Comparison of ENCODE assay signal across 10 cellular contexts in the genomic region with DNA sequence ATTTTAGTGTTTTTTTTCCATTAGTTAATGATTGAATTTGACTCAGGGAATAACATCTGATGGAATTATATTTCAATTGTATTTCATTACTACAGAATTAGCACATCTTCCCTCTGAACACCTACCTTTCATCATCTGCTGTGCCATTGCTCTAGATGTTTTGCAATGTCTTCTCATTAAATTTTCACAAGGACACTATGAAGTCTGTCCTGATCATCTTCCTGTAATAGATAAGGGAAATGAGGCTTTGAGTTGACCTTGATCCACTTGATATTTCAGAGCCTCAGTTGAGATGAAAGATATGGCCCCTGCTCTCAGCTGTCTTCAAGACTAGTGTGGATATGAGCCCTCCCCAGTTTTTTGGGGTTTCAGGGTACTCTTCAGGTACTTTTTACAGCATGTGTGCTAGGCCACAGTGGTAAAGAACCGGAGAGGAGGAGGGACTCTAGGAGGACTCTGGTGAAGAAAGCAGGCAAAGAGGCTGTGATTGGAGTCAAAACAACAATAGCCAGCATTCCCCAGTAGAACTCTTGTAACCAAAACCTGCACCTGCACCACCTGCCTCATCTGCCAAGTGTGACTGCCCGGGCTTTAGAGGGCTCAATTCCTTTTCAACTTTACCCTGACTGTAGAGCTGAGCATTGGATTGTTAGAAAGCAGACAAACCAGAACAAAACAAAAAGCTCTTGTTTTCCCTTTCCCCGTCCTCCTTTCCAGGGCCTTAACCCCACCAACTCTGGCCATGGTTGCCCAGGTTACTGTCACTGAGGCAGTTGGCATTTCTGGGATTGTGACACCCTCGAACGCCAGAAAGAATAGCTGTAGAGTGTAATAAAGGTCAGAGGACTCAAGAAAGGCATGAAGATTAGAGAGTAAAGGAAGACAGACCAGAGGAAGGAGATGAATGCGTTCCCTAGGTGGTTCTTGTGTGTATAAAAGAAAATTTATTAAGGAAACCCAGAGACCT. TPM values are rescaled to one million over a fixed set of nuclear protein-coding genes. Genes with fewer than 3 reads are reported as not detected.
DNase-seq lines count a peak whose midpoint lies in the region; ATAC-seq and TF ChIP-seq lines count a peak whose summit lies in the region.
"Had no signal": no experiment of that assay in that cellular context is flagged by ENCODE, and none has a peak within 500 bp of the region (broad histone marks: within the 10 kb centered on the region; RNA-seq: fewer than 3 reads in every experiment).

No MANE protein-coding gene starts in this region.

- no peak overlapping the region for H4K91ac ChIP-seq in neuronal stem cell (ENCODE audit: low read depth, low read length, poor library complexity)

- no peak overlapping the region for H3K9ac ChIP-seq in neuronal stem cell (ENCODE audit: low read depth, low read length, poor library complexity)

- TF ChIP-seq CTCF in PC-9 (conservative IDR thresholded peaks at IDR 0.05), result no peak

- peaks cover 7% of the 10 kb centered on the region; the same call in 1 of the 2 replicates for H4K20me1 ChIP-seq in PC-9 (ENCODE audit: insufficient read depth)

- H3K23ac ChIP-seq in neuronal stem cell (ENCODE audit: low read depth, low read length, poor library complexity), result no peak overlapping the region

- peaks cover 10% of the 10 kb centered on the region; the same call in 1 of the 2 replicates for H3K79me2 ChIP-seq in PC-9 (ENCODE audit: low read depth)

- no peak overlapping the region for H2BK120ac ChIP-seq in neuronal stem cell (ENCODE audit: low read depth, low read length)

- H3K4me3 ChIP-seq in PC-9 (no peak overlapping the region), neuronal stem cell (ENCODE audit: low read length in 2 of 2) (no peak overlapping the region)

- H3K27me3 ChIP-seq in PC-9 (ENCODE audit: insufficient read depth, low read depth), result no peaks in the 10 kb centered on the region
- no peaks in the 10 kb centered on the region for H3K27me3 ChIP-seq in neuronal stem cell (ENCODE audit: control insufficient read depth in 3 of 3, insufficient read depth in 3 of 3, low read depth in 1 of 3, low read length in 3 of 3)
- H3K27me3 ChIP-seq: brain microvascular endothelial cell had no signal

- BruUV-seq in PC-9 (replicated peaks; lab: Mats Ljungman, UMichigan), result no TSS peak

- H3K36me3 ChIP-seq in PC-9 (ENCODE audit: low read depth), result peaks cover 45% of the 10 kb centered on the region
- H3K36me3 ChIP-seq in neuronal stem cell (replicated peaks in 1 of 2; ENCODE audit: control insufficient read depth in 2 of 2, insufficient read depth in 2 of 2, low read length in 2 of 2), result peaks cover 3 to 60% of the 10 kb centered on the region in 2 donors

- H2BK12ac ChIP-seq in neuronal stem cell (ENCODE audit: low read length), result no peak overlapping the region

- H3K4me1 ChIP-seq in PC-9 (replicated peaks; ENCODE audit: insufficient read depth) (no peaks in the 10 kb centered on the region), neuronal stem cell (ENCODE audit: control insufficient read depth in 2 of 2, insufficient read depth in 1 of 2, low read depth in 1 of 2, low read length in 2 of 2) (peaks cover 0 to 14% of the 10 kb centered on the region in 2 donors)

- no peak overlapping the region for H4K8ac ChIP-seq in neuronal stem cell (ENCODE audit: low read depth, low read length)

- no peaks in the 10 kb centered on the region for H3K9me2 ChIP-seq in PC-9 (ENCODE audit: insufficient read depth)

- no peak overlapping the region for H2AFZ ChIP-seq in PC-9
- peak overlapping the region; percentile 41 for H2AFZ ChIP-seq in neuronal stem cell (ENCODE audit: low read length)

- DNase-seq in DMS79 treated with DMSO at 0.1 percent for 48 hours (lab: John Stamatoyannopoulos, UW), result peak; percentile 8
- DNase-seq in DMS79 (lab: John Stamatoyannopoulos, UW), result no peak
- no peak for DNase-seq in PC-9
- peak in 25 of 42 donors; percentile 8 to 69 (median 30) for DNase-seq in head of caudate nucleus
- no peak for DNase-seq in neuronal stem cell (ENCODE audit: low spot score)
- DNase-seq in foreskin melanocyte, result no peak
- DNase-seq: T1000 had no signal

- no peak overlapping the region for H2AK5ac ChIP-seq in neuronal stem cell (ENCODE audit: low read depth, low read length)

- peak overlapping the region; percentile 27; the same call in 1 of the 2 replicates for H3K27ac ChIP-seq in PC-9
- no peak overlapping the region for H3K27ac ChIP-seq in neuronal stem cell (replicated peaks; ENCODE audit: low read length)
- H3K27ac ChIP-seq: brain microvascular endothelial cell had no signal

- WGBS in neuronal stem cell (ENCODE audit: extremely low coverage in 2 of 2, insufficient read length in 2 of 2, insufficient replicate concordance in 1 of 2), 2 donors, result no CpG with 5 or more reads among the region's 6 CpGs

- H3K4ac ChIP-seq in neuronal stem cell (ENCODE audit: low read length), result no peak overlapping the region

- CTCF ChIA-PET in PC-9 (lab: Charles Lee), result interaction anchor here (0.8 to 1.0 kb wide), 2 partner anchors 292 to 413 kb away, joined by 3 to 7 read pairs; no protein-coding TSS in a partner anchor

- H3K14ac ChIP-seq in neuronal stem cell (ENCODE audit: low read length), result no peak overlapping the region

- POLR2A ChIA-PET in PC-9 (lab: Charles Lee; ENCODE audit: unreplicated experiment), result interaction anchor here (0.5 kb wide), 1 partner anchor 13 kb away, joined by 3 read pairs; no protein-coding TSS in a partner anchor

- no peak for ATAC-seq in HG02798 (IDR thresholded peaks at IDR 0.05; ENCODE audit: poor library complexity, unreplicated experiment)
- ATAC-seq in HG03521 (IDR thresholded peaks at IDR 0.05; ENCODE audit: unreplicated experiment), result no peak

- no peak overlapping the region for H2BK5ac ChIP-seq in neuronal stem cell (ENCODE audit: low read length)

- H3K4me2 ChIP-seq in PC-9 (no peak overlapping the region), neuronal stem cell (ENCODE audit: insufficient read depth, low read length, poor library complexity, severe bottlenecking) (no peak overlapping the region)

- peak overlapping the region; percentile 8 for H3K18ac ChIP-seq in neuronal stem cell (ENCODE audit: low read length)

- no peaks in the 10 kb centered on the region for H3K79me1 ChIP-seq in neuronal stem cell (ENCODE audit: low read depth, low read length)

- H3K9me3 ChIP-seq in PC-9 (ENCODE audit: insufficient read depth, low read depth) (no peaks in the 10 kb centered on the region), neuronal stem cell (replicated peaks in 1 of 2; ENCODE audit: control insufficient read depth in 2 of 2, insufficient read depth in 1 of 2, low read depth in 1 of 2, low read length in 2 of 2) (no peaks in the 10 kb centered on the region)

- intact Hi-C loops in PC-9 (cut with micrococcal nuclease; ENCODE audit: unreplicated experiment) (loop anchor here (1.0 to 5.0 kb wide), 2 partner anchors 139 to 411 kb away; no protein-coding TSS in a partner anchor), head of caudate nucleus (cut with DNase I) (loop anchor here (5.0 to 10.0 kb wide), 3 partner anchors 53 to 411 kb away; partner anchors contain the start of gene ERAP1)

- no peak overlapping the region for H2BK15ac ChIP-seq in neuronal stem cell (ENCODE audit: low read length)

- peaks cover 55% of the 10 kb centered on the region for H3F3A ChIP-seq in PC-9 (ENCODE audit: insufficient read depth, low read depth)

RNA-seq across cellular contexts. Expression of gene ERAP1, which starts 56.3 kb away (rescaled TPM):
- total RNA-seq in PC-9 (2021), result 8.4 and 15.8 TPM in 2 replicates
- polyA plus RNA-seq in neuronal stem cell (2013, experiment 1 of 2), result 6.1 TPM
- polyA plus RNA-seq in neuronal stem cell (2013, experiment 2 of 2), result 7.0 TPM

Comparison
In these comparisons a context has a peak if more than half of its experiments do, and no peak if none do; other contexts are left out.
1. DNase-seq: peak in DMS79 treated with DMSO at 0.1 percent for 48 hours (single experiment) and head of caudate nucleus (25 of 42); none in DMS79 (single experiment), PC-9 (0 of 2), neuronal stem cell (single experiment) and foreskin melanocyte (single experiment).